In genomic region chr2:168565112-168565511, GRCh38 we compare ENCODE assay signal across 15 cellular contexts.
A peak's percentile ranks its signal among the peaks of the same experiment; 100 is the strongest.
DNase-seq lines count a peak whose midpoint lies in the region; TF ChIP-seq lines count a peak whose summit lies in the region.
"Had no signal": no experiment of that assay in that cellular context is flagged by ENCODE, and none has a peak within 500 bp of the region (broad histone marks: within the 10 kb centered on the region; RNA-seq: fewer than 3 reads in every experiment).

No MANE protein-coding gene starts in this region.

- H3K27ac ChIP-seq in trophoblast cell (ENCODE audit: low read depth, low read length) = no peak overlapping the region
- peak overlapping the region in 2 of 4 donors; percentile 15 to 37 for H3K27ac ChIP-seq in esophagus squamous epithelium
- H3K27ac ChIP-seq in SJCRH30 = no peak overlapping the region
- H3K27ac ChIP-seq: PC-9, tibial artery had no signal

- no peak overlapping the region for H4K91ac ChIP-seq in trophoblast cell (ENCODE audit: low read depth, low read length)

- H2BK12ac ChIP-seq in trophoblast cell (ENCODE audit: low read length) = no peak overlapping the region

- intact Hi-C loops in esophagus squamous epithelium (cut with DNase I) = no loop called here

- peak; percentile 21 for DNase-seq in activated CD4-positive, alpha-beta T cell treated with anti-CD3 and anti-CD28 coated beads for 48 hours
- no peak for DNase-seq in activated CD4-positive, alpha-beta T cell treated with anti-CD3 and anti-CD28 coated beads, Interleukin-2, amount 10 ng/mL, durations not matched to agents 7 days and 5 days
- DNase-seq in LHCN-M2 (ENCODE audit: low read depth) (peak; percentile 84), dermis blood vessel endothelial cell (peak; percentile 21), trophoblast cell (peak; percentile 66 to 76), esophagus squamous epithelium (lab: John Stamatoyannopoulos, UW) (no peak), SJCRH30 (no peak), type B pancreatic cell (ENCODE audit: extremely low spot score, unreplicated experiment) (no peak)
- DNase-seq: amygdala, DMS 273 treated with DMSO at 0.1 percent for 48 hours, Kasumi-1, PC-9, right cardiac atrium, T-helper 2 cell, tibial artery had no signal

- H2AK5ac ChIP-seq in trophoblast cell (ENCODE audit: low read length) = no peak overlapping the region

- no peak overlapping the region for H3K4me3 Mint-ChIP-seq in activated CD4-positive, alpha-beta T cell treated with anti-CD3 and anti-CD28 coated beads, Interleukin-2, amount 10 ng/mL, durations not matched to agents 7 days and 5 days
- H3K4me3 Mint-ChIP-seq in type B pancreatic cell = no peak overlapping the region

- H3K9me3 ChIP-seq in trophoblast cell (ENCODE audit: insufficient read depth, low read depth, low read length) = no peaks in the 10 kb centered on the region
- H3K9me3 ChIP-seq in esophagus squamous epithelium = no peaks in the 10 kb centered on the region
- H3K9me3 ChIP-seq in SJCRH30 (replicated peaks) = no peaks in the 10 kb centered on the region
- H3K9me3 ChIP-seq: tibial artery had no signal

- H3K23ac ChIP-seq in trophoblast cell (ENCODE audit: low read length) = no peak overlapping the region

- H3K27ac Mint-ChIP-seq in activated CD4-positive, alpha-beta T cell treated with anti-CD3 and anti-CD28 coated beads, Interleukin-2, amount 10 ng/mL, durations not matched to agents 7 days and 5 days = no peak overlapping the region
- no peak overlapping the region for H3K27ac Mint-ChIP-seq in type B pancreatic cell

- H4K8ac ChIP-seq in trophoblast cell (ENCODE audit: low read depth, low read length) = no peak overlapping the region

- no peak overlapping the region for H3K14ac ChIP-seq in trophoblast cell (ENCODE audit: low read length)

- H2BK5ac ChIP-seq in trophoblast cell (ENCODE audit: low read depth, low read length, poor library complexity) = no peak overlapping the region

- H2BK120ac ChIP-seq in trophoblast cell (ENCODE audit: insufficient read depth, low read length, poor library complexity) = no peak overlapping the region

- no peak overlapping the region for H3K18ac ChIP-seq in trophoblast cell (ENCODE audit: low read length)

- peaks cover 29% of the 10 kb centered on the region for H3K36me3 Mint-ChIP-seq in activated CD4-positive, alpha-beta T cell treated with anti-CD3 and anti-CD28 coated beads, Interleukin-2, amount 10 ng/mL, durations not matched to agents 7 days and 5 days (ENCODE audit: low read depth)
- peaks cover 48% of the 10 kb centered on the region for H3K36me3 Mint-ChIP-seq in type B pancreatic cell

- no peaks in the 10 kb centered on the region for H3K27me3 Mint-ChIP-seq in activated CD4-positive, alpha-beta T cell treated with anti-CD3 and anti-CD28 coated beads, Interleukin-2, amount 10 ng/mL, durations not matched to agents 7 days and 5 days
- no peaks in the 10 kb centered on the region for H3K27me3 Mint-ChIP-seq in type B pancreatic cell

- no CpG with 5 or more reads among the region's 6 CpGs for WGBS in trophoblast cell (ENCODE audit: extremely low coverage, insufficient coverage, insufficient read length)
- WGBS in esophagus squamous epithelium, 2 donors = 25 to 52% methylated on average over 6 of the region's 6 CpGs

- H3K4me3 ChIP-seq in trophoblast cell (ENCODE audit: low read depth, low read length) (no peak overlapping the region), esophagus squamous epithelium (no peak overlapping the region), SJCRH30 (no peak overlapping the region)
- H3K4me3 ChIP-seq: PC-9, tibial artery had no signal

- no peak overlapping the region for H4K12ac ChIP-seq in trophoblast cell (ENCODE audit: low read depth, low read length)

- H3K4me1 Mint-ChIP-seq in activated CD4-positive, alpha-beta T cell treated with anti-CD3 and anti-CD28 coated beads, Interleukin-2, amount 10 ng/mL, durations not matched to agents 7 days and 5 days = peaks cover 7% of the 10 kb centered on the region
- H3K4me1 Mint-ChIP-seq in type B pancreatic cell (ENCODE audit: unreplicated experiment) = peaks cover 15% of the 10 kb centered on the region

- no peaks in the 10 kb centered on the region for H3K79me1 ChIP-seq in trophoblast cell (ENCODE audit: low read length)

- H3K27me3 ChIP-seq in trophoblast cell (ENCODE audit: insufficient read depth, low read length) (no peaks in the 10 kb centered on the region), esophagus squamous epithelium (no peaks in the 10 kb centered on the region), SJCRH30 (no peaks in the 10 kb centered on the region)
- H3K27me3 ChIP-seq: tibial artery had no signal

- no peak overlapping the region for H2AFZ ChIP-seq in trophoblast cell (ENCODE audit: insufficient read depth, low read length, poor library complexity)
- H2AFZ ChIP-seq: PC-9 had no signal

- H3K4ac ChIP-seq in trophoblast cell (ENCODE audit: low read depth, low read length) = no peak overlapping the region

- no peak for TF ChIP-seq POLR2A in esophagus squamous epithelium (IDR thresholded peaks at IDR 0.05)

- no peaks in the 10 kb centered on the region for H3K79me2 ChIP-seq in trophoblast cell (ENCODE audit: control insufficient read depth, insufficient read depth, low read length, poor library complexity)

- no peak for TF ChIP-seq CTCF in esophagus squamous epithelium (IDR thresholded peaks at IDR 0.05)
- TF ChIP-seq CTCF in type B pancreatic cell (conservative IDR thresholded peaks at IDR 0.05) = no peak

- peaks cover 0 to 1% of the 10 kb centered on the region in 2 experiments for H3K36me3 ChIP-seq in trophoblast cell (ENCODE audit: control insufficient read depth in 1 of 2, insufficient read depth in 2 of 2, low read length in 2 of 2)
- H3K36me3 ChIP-seq in esophagus squamous epithelium = peaks cover 0 to 22% (median 0%) of the 10 kb centered on the region in 3 donors
- H3K36me3 ChIP-seq in SJCRH30 = peaks cover 6% of the 10 kb centered on the region; the same call in 1 of the 2 replicates

- no peak overlapping the region for H3K4me2 ChIP-seq in trophoblast cell (ENCODE audit: low read length)
- H3K4me2 ChIP-seq: PC-9 had no signal

- POLR2A ChIA-PET in activated CD4-positive, alpha-beta T cell treated with anti-CD3 and anti-CD28 coated beads, Interleukin-2, amount 10 ng/mL, durations not matched to agents 7 days and 5 days (lab: Charles Lee) = no interaction called here

- peaks cover 3% of the 10 kb centered on the region for H3K9me3 Mint-ChIP-seq in activated CD4-positive, alpha-beta T cell treated with anti-CD3 and anti-CD28 coated beads, Interleukin-2, amount 10 ng/mL, durations not matched to agents 7 days and 5 days
- no peaks in the 10 kb centered on the region for H3K9me3 Mint-ChIP-seq in type B pancreatic cell

- peaks cover 0 to 3% of the 10 kb centered on the region in 2 experiments for H3K4me1 ChIP-seq in trophoblast cell (ENCODE audit: control insufficient read depth in 1 of 2, insufficient read depth in 2 of 2, low read length in 2 of 2)
- peaks cover 0 to 26% (median 4%) of the 10 kb centered on the region in 3 donors for H3K4me1 ChIP-seq in esophagus squamous epithelium
- H3K4me1 ChIP-seq in SJCRH30 = peaks cover 22% of the 10 kb centered on the region

- CTCF ChIA-PET in activated CD4-positive, alpha-beta T cell treated with anti-CD3 and anti-CD28 coated beads, Interleukin-2, amount 10 ng/mL, durations not matched to agents 7 days and 5 days (lab: Charles Lee) = interaction anchor here (1.0 to 1.5 kb wide), 3 partner anchors 14 to 33 kb away, joined by 3 read pairs; no protein-coding TSS in a partner anchor

- no peak overlapping the region for H3K9ac ChIP-seq in trophoblast cell (ENCODE audit: low read length)

Comparison
In these comparisons a context has a peak if more than half of its experiments do, and no peak if none do; other contexts are left out.
1. DNase-seq: peak in activated CD4-positive, alpha-beta T cell treated with anti-CD3 and anti-CD28 coated beads for 48 hours (single experiment), LHCN-M2 (single experiment), dermis blood vessel endothelial cell (single experiment) and trophoblast cell (2 of 2); none in activated CD4-positive, alpha-beta T cell treated with anti-CD3 and anti-CD28 coated beads, Interleukin-2, amount 10 ng/mL, durations not matched to agents 7 days and 5 days (single experiment), esophagus squamous epithelium (single experiment), SJCRH30 (0 of 2) and type B pancreatic cell (single experiment).